Comparison of ENCODE assay signal across 22 cellular contexts in the genomic region with DNA sequence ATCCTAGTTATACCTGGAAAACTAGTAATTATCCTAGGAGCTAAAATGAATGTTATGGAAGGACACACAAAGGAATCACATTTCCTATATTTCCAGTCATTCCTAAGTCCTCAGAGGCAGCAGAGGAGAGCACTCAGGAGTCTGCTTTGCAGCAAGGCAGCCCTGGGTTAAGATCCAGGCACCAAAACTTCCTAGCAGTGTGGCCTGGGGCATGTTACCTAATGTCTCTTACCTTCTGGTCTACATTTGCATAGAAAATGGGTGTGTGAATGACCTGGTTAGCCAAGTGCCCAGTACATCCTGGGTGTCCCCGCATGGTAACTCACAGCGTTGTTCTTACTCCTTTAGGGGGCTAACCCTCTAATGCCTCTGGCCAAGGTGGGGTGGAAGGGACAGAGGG.
"Had no signal": no experiment of that assay in that cellular context is flagged by ENCODE, and none has a peak within 500 bp of the region (broad histone marks: within the 10 kb centered on the region; RNA-seq: fewer than 3 reads in every experiment).

No MANE protein-coding gene starts in this region.

- H3K4me1 Mint-ChIP-seq: mesothelial cell of epicardium; neural progenitor cell; stimulated activated memory B cell treated with anti-CD40 and anti-IgM and Interleukin-4, amounts not matched to agents 10 μg/mL and 1 μg/mL and 100 μg/mL, for 72 hours; stimulated activated naive CD8-positive, alpha-beta T cell treated with anti-CD3 and anti-CD28 coated beads, Interleukin-15, amount 100 ng/mL, for 72 hours had no signal

- H3K9me3 Mint-ChIP-seq: immature natural killer cell; memory B cell; mesothelial cell of epicardium; naive B cell; stimulated activated memory B cell treated with anti-CD40 and anti-IgM and Interleukin-4, amounts not matched to agents 10 μg/mL and 1 μg/mL and 100 μg/mL, for 72 hours; stimulated activated naive CD8-positive, alpha-beta T cell treated with anti-CD3 and anti-CD28 coated beads, Interleukin-15, amount 100 ng/mL, for 72 hours; type B pancreatic cell had no signal

- H3K4me3 Mint-ChIP-seq: immature natural killer cell; memory B cell; mesothelial cell of epicardium; naive B cell; nephron progenitor cell; neural progenitor cell; stimulated activated memory B cell treated with anti-CD40 and anti-IgM and Interleukin-4, amounts not matched to agents 10 μg/mL and 1 μg/mL and 100 μg/mL, for 72 hours; stimulated activated naive CD8-positive, alpha-beta T cell treated with anti-CD3 and anti-CD28 coated beads, Interleukin-15, amount 100 ng/mL, for 72 hours; type B pancreatic cell had no signal

- H3K27me3 Mint-ChIP-seq: memory B cell; naive B cell; progenitor cell of endocrine pancreas; stimulated activated memory B cell treated with anti-CD40 and anti-IgM and Interleukin-4, amounts not matched to agents 10 μg/mL and 1 μg/mL and 100 μg/mL, for 72 hours; stimulated activated naive CD8-positive, alpha-beta T cell treated with anti-CD3 and anti-CD28 coated beads, Interleukin-15, amount 100 ng/mL, for 72 hours; type B pancreatic cell had no signal

- H3K36me3 Mint-ChIP-seq: mesothelial cell of epicardium, neural progenitor cell, type B pancreatic cell had no signal

- DNase-seq: heart left ventricle; hypothalamus; immature natural killer cell; left ventricle myocardium inferior; naive B cell; nephron progenitor cell; occipital lobe; right lobe of liver; stimulated activated CD4-positive, alpha-beta T cell treated with anti-CD3 and anti-CD28 coated beads, Interleukin-1b, Interleukin-23, amount 100 ng/mL, for 48 hours; stimulated activated CD4-positive, alpha-beta T cell treated with anti-CD3 and anti-CD28 coated beads, Interleukin-2, amount 100 ng/mL, for 48 hours; stimulated activated CD4-positive, alpha-beta T cell treated with anti-CD3 and anti-CD28 coated beads, Interleukin-4, amount 100 ng/mL, for 4 hours; stimulated activated CD8-positive, alpha-beta memory T cell treated with anti-CD3 and anti-CD28 coated beads, Interleukin-4, amount 100 ng/mL, for 48 hours; stimulated activated naive CD4-positive, alpha-beta T cell treated with Interleukin-2 at 50 U/mL for 16 hours; stimulated activated naive CD8-positive, alpha-beta T cell treated with anti-CD3 and anti-CD28 coated beads, Interleukin-15, amount 100 ng/mL, for 72 hours; substantia nigra; uterus had no signal

- ATAC-seq: heart left ventricle; right lobe of liver; stimulated activated memory B cell treated with anti-CD40 and anti-IgM and Interleukin-4, amounts not matched to agents 10 μg/mL and 1 μg/mL and 100 μg/mL, for 72 hours; stimulated activated naive CD8-positive, alpha-beta T cell treated with anti-CD3 and anti-CD28 coated beads, Interleukin-15, amount 100 ng/mL, for 72 hours had no signal

- H3K27ac Mint-ChIP-seq: memory B cell; mesothelial cell of epicardium; nephron progenitor cell; neural progenitor cell; progenitor cell of endocrine pancreas; stimulated activated memory B cell treated with anti-CD40 and anti-IgM and Interleukin-4, amounts not matched to agents 10 μg/mL and 1 μg/mL and 100 μg/mL, for 72 hours; stimulated activated naive CD8-positive, alpha-beta T cell treated with anti-CD3 and anti-CD28 coated beads, Interleukin-15, amount 100 ng/mL, for 72 hours; type B pancreatic cell had no signal
